ENCODE assay signal across 8 cellular contexts in genomic region chr4:109977854-109978501, GRCh38.
DNase-seq lines count a peak whose midpoint lies in the region; ATAC-seq and TF ChIP-seq lines count a peak whose summit lies in the region.

No MANE protein-coding gene starts in this region.

- no peak for TF ChIP-seq EP300 in neural cell (conservative IDR thresholded peaks at IDR 0.05; ENCODE audit: poor library complexity, severe bottlenecking)

- no peaks in the 10 kb centered on the region for H3K79me2 ChIP-seq in neural cell (replicated peaks; ENCODE audit: insufficient read depth, low read length)

- no peaks in the 10 kb centered on the region for H3K27me3 ChIP-seq in neural cell (ENCODE audit: insufficient read depth, low read depth, low read length)

- no peaks in the 10 kb centered on the region for H4K20me1 ChIP-seq in neural cell (ENCODE audit: insufficient read depth)

- TF ChIP-seq RAD21 in neural cell (conservative IDR thresholded peaks at IDR 0.05), result peak; percentile 78

- DNase-seq in NCI-H2081 (lab: John Stamatoyannopoulos, UW) (peak; percentile 8 to 19), NCI-H2081 treated with DMSO at 0.1 percent for 48 hours (lab: John Stamatoyannopoulos, UW) (no peak), NCI-H460 (ENCODE audit: extremely low read depth, low read depth) (peak; percentile 26), coronary artery (ENCODE audit: low spot score) (no peak), putamen (ENCODE audit: low spot score) (no peak)

- H3K9ac ChIP-seq in neural cell (ENCODE audit: low read length), result no peak overlapping the region

- TF ChIP-seq CTCF in coronary artery (IDR thresholded peaks at IDR 0.05) (peak; percentile 59), neural cell (IDR thresholded peaks at IDR 0.05; ENCODE audit: poor library complexity, severe bottlenecking) (peak; percentile 77)

- ATAC-seq in HG03520 (IDR thresholded peaks at IDR 0.05; ENCODE audit: unreplicated experiment) (no peak), GM18502 (IDR thresholded peaks at IDR 0.05; ENCODE audit: poor library complexity, unreplicated experiment) (no peak)

- H3K4me3 ChIP-seq in coronary artery (no peak overlapping the region), neural cell (ENCODE audit: low read length) (no peak overlapping the region)

- no peak overlapping the region for H3K4me2 ChIP-seq in neural cell (ENCODE audit: low read length)

- H3K36me3 ChIP-seq in neural cell (ENCODE audit: insufficient read depth, low read length), result no peaks in the 10 kb centered on the region

- H3K27ac ChIP-seq in coronary artery (no peak overlapping the region), neural cell (ENCODE audit: low read length) (no peak overlapping the region)

- no peaks in the 10 kb centered on the region for H3K9me3 ChIP-seq in neural cell (ENCODE audit: low read length)

- H3K9me2 ChIP-seq in neural cell (ENCODE audit: insufficient read depth, low read length), result no peaks in the 10 kb centered on the region

- H2AFZ ChIP-seq in neural cell (ENCODE audit: low read depth, low read length), result no peak overlapping the region

- H3F3A ChIP-seq in neural cell (ENCODE audit: insufficient read depth, low read length, poor library complexity, severe bottlenecking), result no peaks in the 10 kb centered on the region

TF ChIP-seq in neural cell, 6 proteins besides CTCF, POLR2A, EP300 and RAD21:
- TF ChIP-seq SMC3 (conservative IDR thresholded peaks at IDR 0.05; ENCODE audit: poor library complexity) (peak; percentile 75), POLR2AphosphoS5 (IDR thresholded peaks at IDR 0.05) (no peak)

Comparison
In these comparisons a context has a peak if more than half of its experiments do, and no peak if none do; other contexts are left out.
1. DNase-seq: peak in NCI-H2081 (2 of 2) and NCI-H460 (single experiment); none in NCI-H2081 treated with DMSO at 0.1 percent for 48 hours (single experiment), coronary artery (single experiment) and putamen (single experiment).